In the genomic region with DNA sequence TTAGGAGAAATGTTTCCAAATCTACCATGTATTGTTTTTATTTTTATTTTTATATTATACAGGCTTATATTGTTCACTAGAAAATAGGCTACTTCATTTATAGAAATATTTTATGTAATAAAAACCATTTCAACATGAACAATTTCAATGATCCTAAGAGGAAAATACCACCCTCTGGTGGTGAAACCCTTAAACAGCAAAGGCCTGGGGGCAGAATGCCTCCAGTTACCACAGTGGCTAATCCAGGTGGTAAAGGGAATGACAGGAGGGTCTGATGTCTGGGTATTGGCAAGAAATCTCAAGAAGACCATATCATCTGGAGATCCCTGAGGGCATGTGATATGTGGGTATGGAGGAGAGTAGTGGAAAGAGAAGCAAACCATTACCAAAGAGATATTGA, we compare ENCODE assay signal across 12 cellular contexts. TPM values are rescaled to one million over a fixed set of nuclear protein-coding genes. Genes with fewer than 3 reads are reported as not detected.
DNase-seq lines count a peak whose midpoint lies in the region; ATAC-seq, FAIRE-seq and TF ChIP-seq lines count a peak whose summit lies in the region.
"Had no signal": no experiment of that assay in that cellular context is flagged by ENCODE, and none has a peak within 500 bp of the region (broad histone marks: within the 10 kb centered on the region; RNA-seq: fewer than 3 reads in every experiment).

No MANE protein-coding gene starts in this region.

- FAIRE-seq in HepG2 (lab: Jason Lieb, UNC), result no peak

- no peaks in the 10 kb centered on the region for H3K9me2 ChIP-seq in hepatocyte (replicated peaks; ENCODE audit: insufficient read depth)

- H3K27ac ChIP-seq in liver (ENCODE audit: low read depth in 1 of 2, low read length in 2 of 2) (no peak overlapping the region), HepG2 (ENCODE audit: extremely low read length, insufficient read depth, low read length) (no peak overlapping the region), RWPE2 (ENCODE audit: poor library complexity, severe bottlenecking) (no peak overlapping the region), hepatocyte (no peak overlapping the region)

- BruUV-seq in HepG2 (replicated peaks; lab: Mats Ljungman, UMichigan), result no TSS peak

- H3K4me3 ChIP-seq in liver (ENCODE audit: low read depth in 1 of 3, low read length in 3 of 3) (no peak overlapping the region), HepG2 (replicated peaks in 1 of 3; ENCODE audit: insufficient read depth in 1 of 3, low read depth in 2 of 3, low read length in 3 of 3) (no peak overlapping the region), RWPE2 (ENCODE audit: severe bottlenecking) (no peak overlapping the region), hepatocyte (no peak overlapping the region)

- H3K4me2 ChIP-seq in HepG2 (ENCODE audit: low read depth, low read length) (no peak overlapping the region), hepatocyte (no peak overlapping the region)

- H2AFZ ChIP-seq in HepG2 (ENCODE audit: low read length) (no peak overlapping the region), hepatocyte (no peak overlapping the region)

- H3K9ac ChIP-seq in liver (ENCODE audit: low read depth in 1 of 2, low read length in 2 of 2) (peak overlapping the region in 1 of 2 donors; percentile 16), HepG2 (ENCODE audit: insufficient read depth, low read depth, low read length) (no peak overlapping the region)

- H3K27me3 ChIP-seq in liver (ENCODE audit: control insufficient read depth in 4 of 4, insufficient read depth in 4 of 4, low read length in 3 of 4), result no peaks in the 10 kb centered on the region
- H3K27me3 ChIP-seq in HepG2 (ENCODE audit: control insufficient read depth in 1 of 2, insufficient read depth in 2 of 2, low read length in 2 of 2), result no peaks in the 10 kb centered on the region
- H3K27me3 ChIP-seq in RWPE2 (ENCODE audit: insufficient read depth, poor library complexity, severe bottlenecking), result no peaks in the 10 kb centered on the region
- H3K27me3 ChIP-seq in hepatocyte, result no peaks in the 10 kb centered on the region

- H3K36me3 ChIP-seq in liver (ENCODE audit: control insufficient read depth in 4 of 4, insufficient read depth in 3 of 4, low read depth in 1 of 4, low read length in 3 of 4), result no peaks in the 10 kb centered on the region
- H3K36me3 ChIP-seq in HepG2 (replicated peaks in 1 of 2; ENCODE audit: control insufficient read depth in 1 of 2, insufficient read depth in 2 of 2, low read length in 2 of 2), result no peaks in the 10 kb centered on the region
- H3K36me3 ChIP-seq in RWPE2 (ENCODE audit: low read depth), result no peaks in the 10 kb centered on the region
- H3K36me3 ChIP-seq in hepatocyte (replicated peaks; ENCODE audit: insufficient read depth, low read depth), result no peaks in the 10 kb centered on the region

- H3K4me1 ChIP-seq in liver (ENCODE audit: control insufficient read depth in 4 of 4, insufficient read depth in 4 of 4, low read length in 3 of 4) (no peaks in the 10 kb centered on the region), HepG2 (ENCODE audit: insufficient read depth, low read length) (peaks cover 11% of the 10 kb centered on the region), RWPE2 (ENCODE audit: insufficient read depth, poor library complexity, severe bottlenecking) (peaks cover 23% of the 10 kb centered on the region), hepatocyte (ENCODE audit: insufficient read depth) (peaks cover 6% of the 10 kb centered on the region)

- POLR2A ChIA-PET in HepG2 (lab: Yijun Ruan, JAX), result no interaction called here

- intact Hi-C loops in HepG2 (cut with micrococcal nuclease; ENCODE audit: unreplicated experiment), result no loop called here

- TF ChIP-seq RAD21 in liver (IDR thresholded peaks at IDR 0.05) (peak; percentile 18 to 23), HepG2 (CRISPR knock-in tag; IDR thresholded peaks at IDR 0.05) (no peak)

- no peaks in the 10 kb centered on the region for H3K79me2 ChIP-seq in HepG2 (ENCODE audit: insufficient read depth, low read length)
- peaks cover 40% of the 10 kb centered on the region for H3K79me2 ChIP-seq in hepatocyte

- TF ChIP-seq EP300 in HepG2 (IDR thresholded peaks at IDR 0.05; ENCODE audit: low read depth in 2 of 2, low read length in 2 of 2), result no peak
- no peak for TF ChIP-seq EP300 in HepG2 (CRISPR knock-in tag; IDR thresholded peaks at IDR 0.05; ENCODE audit: borderline replicate concordance)

- CTCF ChIA-PET in HepG2 (lab: Yijun Ruan, JAX; ENCODE audit: low intra/inter-chr PET ratio, low total read pairs), result no interaction called here

- in situ Hi-C loops in HepG2 (cut with HindIII; ENCODE audit: extremely low pct_ligation_motif_present, low pct_unique_long_range_greater_than_20kb), result no loop called here

- TF ChIP-seq POLR2A in HepG2 (IDR thresholded peaks at IDR 0.05; ENCODE audit: insufficient read depth in 1 of 2, low read depth in 2 of 2, low read length in 2 of 2), result no peak

- ATAC-seq in HepG2, result no peak
- no peak for ATAC-seq in RWPE2 (ENCODE audit: low read depth)
- no peak for ATAC-seq in GM19467 (IDR thresholded peaks at IDR 0.05; ENCODE audit: unreplicated experiment)

- H4K20me1 ChIP-seq in HepG2 (ENCODE audit: insufficient read depth, low read length) (no peaks in the 10 kb centered on the region), hepatocyte (ENCODE audit: insufficient read depth, poor library complexity, severe bottlenecking) (no peaks in the 10 kb centered on the region)

- DNase-seq in HepG2 (ENCODE audit: low spot score), result no peak
- DNase-seq in RWPE2 (ENCODE audit: low spot score), result no peak
- DNase-seq in hepatocyte (ENCODE audit: low spot score), result no peak
- DNase-seq in T-helper 2 cell, result no peak
- no peak for DNase-seq in NCI-H345 (lab: John Stamatoyannopoulos, UW)
- no peak for DNase-seq in UCSD-AML1 (lab: John Stamatoyannopoulos, UW; ENCODE audit: unreplicated experiment)
- DNase-seq: activated CD8-positive, alpha-beta memory T cell treated with anti-CD3 and anti-CD28 coated beads for 24 hours; CD4-positive, alpha-beta T cell; occipital lobe; SHP77 had no signal

- TF ChIP-seq CTCF in liver (IDR thresholded peaks at IDR 0.05; ENCODE audit: low read depth, low read length, missing input control) (peak; percentile 27), HepG2 (CRISPR knock-in tag; IDR thresholded peaks at IDR 0.05) (no peak), RWPE2 (IDR thresholded peaks at IDR 0.05; ENCODE audit: poor library complexity, severe bottlenecking) (peak; percentile 27), hepatocyte (IDR thresholded peaks at IDR 0.05; ENCODE audit: poor library complexity) (peak; percentile 32)

- H3K9me3 ChIP-seq in liver (ENCODE audit: control insufficient read depth in 4 of 4, low read length in 3 of 4), result no peaks in the 10 kb centered on the region
- H3K9me3 ChIP-seq in HepG2 (ENCODE audit: low read length), result no peaks in the 10 kb centered on the region
- no peaks in the 10 kb centered on the region for H3K9me3 ChIP-seq in RWPE2 (ENCODE audit: severe bottlenecking)
- no peaks in the 10 kb centered on the region for H3K9me3 ChIP-seq in hepatocyte (ENCODE audit: low read depth)

TF ChIP-seq in liver, 16 proteins besides CTCF, POLR2A, EP300 and RAD21 (continues in another document):
- TF ChIP-seq GABPA (IDR thresholded peaks at IDR 0.05 in 1 of 2, conservative IDR thresholded peaks at IDR 0.05 in 1 of 2), result no peak
- no peak for TF ChIP-seq HNF4A (conservative IDR thresholded peaks at IDR 0.05)

TF ChIP-seq in HepG2, 621 proteins besides CTCF, POLR2A, EP300 and RAD21:
- TF ChIP-seq ZNF577 (CRISPR knock-in tag; IDR thresholded peaks at IDR 0.05; ENCODE audit: borderline replicate concordance, low read depth), result no peak
- TF ChIP-seq, protein P1, sequence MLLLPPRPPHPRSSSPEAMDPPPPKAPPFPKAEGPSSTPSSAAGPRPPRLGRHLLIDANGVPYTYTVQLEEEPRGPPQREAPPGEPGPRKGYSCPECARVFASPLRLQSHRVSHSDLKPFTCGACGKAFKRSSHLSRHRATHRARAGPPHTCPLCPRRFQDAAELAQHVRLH (CRISPR knock-in tag; IDR thresholded peaks at IDR 0.05; ENCODE audit: borderline replicate concordance, low read depth), result no peak
- no peak for TF ChIP-seq ELF1 (CRISPR knock-in tag; IDR thresholded peaks at IDR 0.05)

RNA-seq across cellular contexts. Expression of gene MACC1, which starts 19.3 kb away (rescaled TPM):
- total RNA-seq in liver, result 1 to 10 TPM in 1 of 2 donors, under 1 TPM in 1; 0.93 to 1.0 TPM
- under 1 TPM; 0.02 to 0.07 TPM for polyA plus RNA-seq in liver
- total RNA-seq in HepG2 (2016; rRNA removed; fragmentation: Illumina TruSeq; extraction: Trizol), result 0.04 TPM in 1 of 2 replicates, not detected in the other
- total RNA-seq in HepG2 (2016; cell fraction: cytosol; rRNA removed; fragmentation: Illumina TruSeq; extraction: Trizol; ENCODE audit: low read depth), result not detected in 2 replicates
- not detected in 2 replicates for total RNA-seq in HepG2 (2016; cell fraction: insoluble cytoplasmic fraction; rRNA removed; fragmentation: Illumina TruSeq; extraction: Trizol)
- not detected in 2 replicates for total RNA-seq in HepG2 (2016; cell fraction: membrane; rRNA removed; fragmentation: Illumina TruSeq; extraction: Trizol)
- not detected in 2 replicates for total RNA-seq in HepG2 (2016; cell fraction: nucleus; rRNA removed; fragmentation: Illumina TruSeq; extraction: Trizol)
- polyA plus RNA-seq in HepG2 (2011; rRNA removed), result 0.01 TPM in 1 of 2 replicates, not detected in the other
- not detected in 2 replicates for polyA plus RNA-seq in HepG2 (2011; cell fraction: cytosol; rRNA removed)
- 0.05 TPM in 1 of 2 replicates, not detected in the other for polyA plus RNA-seq in HepG2 (2011; cell fraction: nucleus; rRNA removed)
- polyA plus RNA-seq in HepG2 (2012), result 0.01 and 0.04 TPM in 2 replicates
- not detected in 2 replicates for polyA plus RNA-seq in HepG2 (2016; cell fraction: cytosol; fragmentation: Illumina TruSeq; extraction: Trizol; ENCODE audit: low read depth)
- polyA plus RNA-seq in HepG2 (2016; cell fraction: insoluble cytoplasmic fraction; fragmentation: Illumina TruSeq; extraction: Trizol; ENCODE audit: low read depth), result not detected in 2 replicates
- polyA plus RNA-seq in HepG2 (2016; cell fraction: membrane; fragmentation: Illumina TruSeq; extraction: Trizol; ENCODE audit: low read depth), result not detected in 2 replicates
- polyA plus RNA-seq in HepG2 (2016; cell fraction: nucleus; fragmentation: Illumina TruSeq; extraction: Trizol; ENCODE audit: insufficient read depth, low read depth), result not detected in 2 replicates
- polyA minus RNA-seq in HepG2 (2011; rRNA and poly(A)+ RNA removed; ENCODE audit: low replicate concordance), result 0.04 and 0.70 TPM in 2 replicates
- polyA minus RNA-seq in HepG2 (2011; cell fraction: cytosol; rRNA and poly(A)+ RNA removed), result not detected in 2 replicates
- polyA minus RNA-seq in HepG2 (2011; cell fraction: nucleus; rRNA and poly(A)+ RNA removed), result not detected in 2 replicates
- 42.9 and 46.0 TPM in 2 replicates for total RNA-seq in hepatocyte
- polyA plus RNA-seq in hepatocyte, result 6.9 and 7.2 TPM in 2 replicates

Comparison
In these comparisons a context has a peak if more than half of its experiments do, and no peak if none do; other contexts are left out.
1. RNA of gene MACC1, which starts 19.3 kb away (total RNA-seq): 42.9 to 46.0 TPM in hepatocyte; 0.93 to 1.0 TPM in liver and 0.04 TPM in HepG2; every median in the first group is over 10 times any median in the second.